Comparison of ENCODE assay signal across 7 cellular contexts in the genomic region with DNA sequence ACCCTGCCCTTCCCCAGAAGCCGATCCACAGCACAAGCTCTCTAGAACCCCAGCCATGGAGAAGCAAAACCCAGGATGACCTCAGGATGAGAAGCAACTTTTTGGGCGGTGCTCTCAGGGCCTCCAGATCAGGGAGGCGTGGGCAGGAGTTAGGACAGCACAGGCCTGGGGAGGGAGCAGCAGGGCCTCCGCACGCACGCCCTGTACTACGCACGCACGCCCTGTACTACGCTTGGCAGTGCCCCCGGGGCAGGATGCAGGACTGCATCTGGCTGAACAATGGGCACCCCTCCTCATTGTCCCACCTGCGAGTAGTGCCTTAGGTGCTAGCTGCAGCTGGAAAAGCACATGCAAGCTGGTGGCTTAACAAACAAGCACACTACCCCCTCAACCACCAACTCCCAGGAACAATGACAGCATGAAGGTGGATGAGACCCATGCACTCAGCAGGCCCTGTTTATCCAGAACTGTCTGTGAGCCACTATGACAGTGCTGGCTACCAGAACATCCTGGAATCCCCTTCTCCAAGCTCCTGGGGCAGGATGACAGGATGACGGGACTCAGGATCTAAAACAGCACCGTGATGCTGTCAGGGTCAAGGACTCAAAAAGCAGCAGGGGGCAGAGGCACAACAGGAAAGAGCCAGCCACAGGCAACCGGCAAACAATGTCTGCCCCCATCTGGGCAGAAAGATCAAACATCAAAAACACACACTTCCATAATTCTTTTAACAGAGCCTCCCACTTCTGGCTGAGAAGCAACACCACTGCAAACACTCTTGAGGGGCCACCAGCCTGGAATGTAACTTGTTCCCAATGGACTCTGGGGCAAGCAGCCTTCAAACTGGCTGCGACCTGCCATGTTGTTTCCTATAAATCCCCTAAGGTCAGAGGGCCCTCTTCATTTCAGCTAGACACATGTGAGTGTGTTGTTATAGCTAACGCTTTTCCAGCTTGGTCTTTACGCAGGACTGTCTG. TPM values are rescaled to one million over a fixed set of nuclear protein-coding genes. Genes with fewer than 3 reads are reported as not detected.
A peak's percentile ranks its signal among the peaks of the same experiment; 100 is the strongest.
DNase-seq lines count a peak whose midpoint lies in the region; ATAC-seq and TF ChIP-seq lines count a peak whose summit lies in the region.

No MANE protein-coding gene starts in this region.

- TF ChIP-seq CTCF in GM06990 (IDR thresholded peaks at IDR 0.05; ENCODE audit: insufficient read depth, low read length, poor library complexity, severe bottlenecking), result peak; percentile 42
- TF ChIP-seq CTCF in osteoblast (IDR thresholded peaks at IDR 0.05; ENCODE audit: extremely low read depth, low read depth, low read length), result peak; percentile 49

- DNase-seq in GM06990 (ENCODE audit: extremely low read depth, insufficient read length) (no peak), NAMALWA (ENCODE audit: low spot score) (peak; percentile 65), caudate nucleus (lab: John Stamatoyannopoulos, UW) (peak in 3 of 61 donors; percentile 3 to 12 (median 4)), osteoblast (ENCODE audit: insufficient read length, low spot score, missing footprints) (peak; percentile 81)
- DNase-seq in stimulated activated CD8-positive, alpha-beta memory T cell treated with anti-CD3 and anti-CD28 coated beads, Interleukin-4, amount 100 ng/mL, for 48 hours, result no peak

- H3K36me3 ChIP-seq in GM06990 (ENCODE audit: control insufficient read depth, insufficient read depth, low read length) (no peaks in the 10 kb centered on the region), osteoblast (ENCODE audit: insufficient read depth, low read length) (no peaks in the 10 kb centered on the region)

- no peaks in the 10 kb centered on the region for H4K20me1 ChIP-seq in osteoblast (ENCODE audit: insufficient read depth, low read length)

- H3K4me1 ChIP-seq in osteoblast (ENCODE audit: insufficient read depth, low read length), result peaks cover 5% of the 10 kb centered on the region

- H3K27me3 ChIP-seq in GM06990 (replicated peaks; ENCODE audit: control insufficient read depth, insufficient read depth, low read length) (no peaks in the 10 kb centered on the region; the same call in none of the 2 replicates), osteoblast (ENCODE audit: insufficient read depth, low read length) (no peaks in the 10 kb centered on the region)

- H3K79me2 ChIP-seq in osteoblast (ENCODE audit: insufficient read depth, low read length), result peaks cover 62% of the 10 kb centered on the region

- H3K4me2 ChIP-seq in osteoblast (ENCODE audit: insufficient read depth, low read length), result no peak overlapping the region

- peak overlapping the region; percentile 12 for H3K27ac ChIP-seq in caudate nucleus (ENCODE audit: low read depth, low read length)
- H3K27ac ChIP-seq in osteoblast (ENCODE audit: low read depth, low read length), result peak overlapping the region; percentile 35

- H2AFZ ChIP-seq in osteoblast (ENCODE audit: low read length), result peak overlapping the region; percentile 40

- no peak overlapping the region for H3K4me3 ChIP-seq in GM06990 (replicated peaks; ENCODE audit: low read depth, low read length)
- no peak overlapping the region for H3K4me3 ChIP-seq in osteoblast (ENCODE audit: insufficient read depth, low read length)

- H3K9me3 ChIP-seq in osteoblast (ENCODE audit: low read depth, low read length), result no peaks in the 10 kb centered on the region

- ATAC-seq in HG03135 (IDR thresholded peaks at IDR 0.05; ENCODE audit: unreplicated experiment) (no peak), GM21717 (IDR thresholded peaks at IDR 0.05; ENCODE audit: unreplicated experiment) (no peak)

RNA-seq across cellular contexts. Expression of gene PODXL, which starts 11.7 kb away (rescaled TPM):
- 0.88 and 1.4 TPM in 2 replicates for total RNA-seq in osteoblast

Comparison
In these comparisons a context has a peak if more than half of its experiments do, and no peak if none do; other contexts are left out.
1. DNase-seq: peak in NAMALWA (single experiment) and osteoblast (single experiment); none in GM06990 (single experiment) and stimulated activated CD8-positive, alpha-beta memory T cell treated with anti-CD3 and anti-CD28 coated beads, Interleukin-4, amount 100 ng/mL, for 48 hours (single experiment).